38 cellular contexts compared by ENCODE assay signal in the genomic region with DNA sequence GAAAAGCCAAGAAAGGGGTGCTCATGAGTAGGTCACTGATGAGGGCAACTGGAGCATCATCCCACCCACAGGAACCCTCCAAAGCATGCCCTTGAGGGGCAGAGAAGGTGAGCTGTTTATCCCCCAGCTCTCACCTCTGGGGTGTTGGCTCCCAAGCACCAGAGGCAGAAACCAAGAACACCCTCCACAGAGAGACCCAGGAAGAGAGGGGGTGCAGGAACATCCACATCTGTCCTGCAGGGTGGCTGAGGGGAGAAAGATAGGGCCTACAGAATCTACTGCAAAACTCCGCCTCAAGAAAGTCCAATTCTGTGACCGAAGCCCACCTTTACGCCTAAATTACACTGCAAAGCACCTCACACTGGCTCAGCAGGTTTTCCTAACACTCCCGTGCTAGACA.
"Had no signal": no experiment of that assay in that cellular context is flagged by ENCODE, and none has a peak within 500 bp of the region (broad histone marks: within the 10 kb centered on the region; RNA-seq: fewer than 3 reads in every experiment).

No MANE protein-coding gene starts in this region.

- H3K27ac Mint-ChIP-seq: activated naive CD4-positive, alpha-beta T cell treated with anti-CD3 and anti-CD28 coated beads for 36 hours; activated naive CD4-positive, alpha-beta T cell treated with anti-CD3 and anti-CD28 coated beads, Interleukin-2, amount 10 ng/mL, durations not matched to agents 7 days and 5 days; activated naive CD4-positive, alpha-beta T cell treated with anti-CD3 and anti-CD28 coated beads, Interleukin-2, amount 50 U/mL, for 24 hours; activated naive CD4-positive, alpha-beta T cell treated with anti-CD3 and anti-CD28 coated beads, Interleukin-2, amount 50 U/mL, for 72 hours; activated naive CD8-positive, alpha-beta T cell; activated naive CD8-positive, alpha-beta T cell treated with anti-CD3 and anti-CD28 coated beads for 36 hours; activated naive CD8-positive, alpha-beta T cell treated with anti-CD3 and anti-CD28 coated beads, Interleukin-2, amount 10 ng/mL, durations not matched to agents 7 days and 5 days; activated naive CD8-positive, alpha-beta T cell treated with anti-CD3 and anti-CD28 coated beads, Interleukin-2, amount 50 U/mL, for 24 hours; activated T-cell treated with anti-CD3 and anti-CD28 coated beads, Interleukin-2, amount 50 U/mL, for 24 hours; activated T-cell treated with anti-CD3 and anti-CD28 coated beads, Interleukin-2, amount 50 U/mL, for 72 hours; activated T-helper 1 cell treated with anti-CD3 and anti-CD28 coated beads, Interleukin-12 subunit alpha, Interleukin-12 subunit beta, Interleukin-2, Interleukin-4 antibody, amounts not matched to agents 30 ng/mL and 10 ng/mL and 1 ng/mL, durations not matched to agents 14 hours and 24 hours and 36 hours; activated T-helper 17 cell treated with anti-CD3 and anti-CD28 coated beads, Interleukin-2, amount 50 U/mL, for 72 hours; activated T-helper 2 cell treated with anti-CD3 and anti-CD28 coated beads, Interferon-gamma antibody, Interleukin-2, Interleukin-4, amounts not matched to agents 10 μg/mL and 5 μg/mL and 100 μg/mL, durations not matched to agents 14 hours and 24 hours and 36 hours; brain had no signal

- H3K27me3 Mint-ChIP-seq: activated naive CD8-positive, alpha-beta T cell; activated naive CD8-positive, alpha-beta T cell treated with anti-CD3 and anti-CD28 coated beads for 36 hours; activated naive CD8-positive, alpha-beta T cell treated with anti-CD3 and anti-CD28 coated beads, Interleukin-2, amount 10 ng/mL, durations not matched to agents 7 days and 5 days; activated T-cell treated with anti-CD3 and anti-CD28 coated beads, Interleukin-2, amount 50 U/mL, for 24 hours; activated T-helper 17 cell treated with anti-CD3 and anti-CD28 coated beads, Interleukin-2, amount 50 U/mL, for 72 hours; central memory CD8-positive, alpha-beta T cell had no signal

- H3K4me3 ChIP-seq: adrenal gland, ascending aorta, body of pancreas, breast epithelium, cardiac muscle cell had no signal

- H3K9me3 ChIP-seq: adrenal gland, ascending aorta, body of pancreas, breast epithelium had no signal

- H3K27me3 ChIP-seq: adrenal gland, ascending aorta, body of pancreas, brain microvascular endothelial cell, breast epithelium, cardiac muscle cell had no signal

- H3K4me3 Mint-ChIP-seq: activated naive CD4-positive, alpha-beta T cell treated with anti-CD3 and anti-CD28 coated beads for 36 hours; activated naive CD4-positive, alpha-beta T cell treated with anti-CD3 and anti-CD28 coated beads, Interleukin-2, amount 10 ng/mL, durations not matched to agents 7 days and 5 days; activated naive CD4-positive, alpha-beta T cell treated with anti-CD3 and anti-CD28 coated beads, Interleukin-2, amount 50 U/mL, for 24 hours; activated naive CD8-positive, alpha-beta T cell; activated naive CD8-positive, alpha-beta T cell treated with anti-CD3 and anti-CD28 coated beads for 36 hours; activated naive CD8-positive, alpha-beta T cell treated with anti-CD3 and anti-CD28 coated beads, Interleukin-2, amount 10 ng/mL, durations not matched to agents 7 days and 5 days; activated naive CD8-positive, alpha-beta T cell treated with anti-CD3 and anti-CD28 coated beads, Interleukin-2, amount 50 U/mL, for 24 hours; activated T-cell treated with anti-CD3 and anti-CD28 coated beads, Interleukin-2, amount 50 U/mL, for 24 hours; activated T-cell treated with anti-CD3 and anti-CD28 coated beads, Interleukin-2, amount 50 U/mL, for 4 hours; activated T-cell treated with anti-CD3 and anti-CD28 coated beads, Interleukin-2, amount 50 U/mL, for 72 hours; activated T-helper 1 cell treated with anti-CD3 and anti-CD28 coated beads, Interleukin-12 subunit alpha, Interleukin-12 subunit beta, Interleukin-2, Interleukin-4 antibody, amounts not matched to agents 30 ng/mL and 10 ng/mL and 1 ng/mL, durations not matched to agents 14 hours and 24 hours and 36 hours; activated T-helper 17 cell treated with anti-CD3 and anti-CD28 coated beads, Interleukin-2, amount 50 U/mL, for 72 hours; brain; central memory CD8-positive, alpha-beta T cell had no signal

- H3K27ac ChIP-seq: adrenal gland, ascending aorta, body of pancreas, brain microvascular endothelial cell, breast epithelium, cardiac muscle cell had no signal

- H3K4me1 ChIP-seq: adrenal gland, ascending aorta, body of pancreas, breast epithelium had no signal

- H3K36me3 Mint-ChIP-seq: activated naive CD4-positive, alpha-beta T cell treated with anti-CD3 and anti-CD28 coated beads, Interleukin-2, amount 10 ng/mL, durations not matched to agents 7 days and 5 days; activated naive CD4-positive, alpha-beta T cell treated with anti-CD3 and anti-CD28 coated beads, Interleukin-2, amount 50 U/mL, for 24 hours; activated naive CD8-positive, alpha-beta T cell treated with anti-CD3 and anti-CD28 coated beads for 36 hours; activated naive CD8-positive, alpha-beta T cell treated with anti-CD3 and anti-CD28 coated beads, Interleukin-2, amount 10 ng/mL, durations not matched to agents 7 days and 5 days; brain had no signal

- DNase-seq: activated effector memory CD4-positive, alpha-beta T cell treated with anti-CD3 and anti-CD28 coated beads, Interleukin-2, amount 50 U/mL, for 16 hours; activated effector memory CD4-positive, alpha-beta T cell treated with Interleukin-2 at 50 U/mL for 16 hours; activated gamma-delta T cell; activated gamma-delta T cell treated with Interleukin-2 at 50 U/mL for 16 hours; activated naive CD4-positive, alpha-beta T cell; activated naive CD4-positive, alpha-beta T cell treated with anti-CD3 and anti-CD28 coated beads for 36 hours; activated naive CD4-positive, alpha-beta T cell treated with anti-CD3 and anti-CD28 coated beads, Interleukin-2, amount 10 ng/mL, durations not matched to agents 7 days and 5 days; activated naive CD4-positive, alpha-beta T cell treated with anti-CD3 and anti-CD28 coated beads, Interleukin-2, amount 50 U/mL, for 16 hours; activated naive CD4-positive, alpha-beta T cell treated with Interleukin-2 at 50 U/mL for 16 hours; activated naive CD8-positive, alpha-beta T cell treated with anti-CD3 and anti-CD28 coated beads for 36 hours; activated naive CD8-positive, alpha-beta T cell treated with anti-CD3 and anti-CD28 coated beads, Interleukin-2, amount 10 ng/mL, durations not matched to agents 7 days and 5 days; activated naive CD8-positive, alpha-beta T cell treated with anti-CD3 and anti-CD28 coated beads, Interleukin-2, amount 50 U/mL, for 24 hours; activated T-cell treated with anti-CD3 and anti-CD28 coated beads for 4 hours; activated T-cell treated with anti-CD3 and anti-CD28 coated beads, Interleukin-2, amount 50 U/mL, for 1 hour; activated T-cell treated with anti-CD3 and anti-CD28 coated beads, Interleukin-2, amount 50 U/mL, for 24 hours; activated T-cell treated with anti-CD3 and anti-CD28 coated beads, Interleukin-2, amount 50 U/mL, for 4 hours; activated T-cell treated with anti-CD3 and anti-CD28 coated beads, Interleukin-2, amount 50 U/mL, for 72 hours; adrenal gland; amniotic stem cell; amygdala; anterior cingulate cortex; aorta; body of pancreas; brain microvascular endothelial cell; caudate nucleus; central memory CD4-positive, alpha-beta T cell; cerebellar nuclear complex had no signal

- H3K36me3 ChIP-seq: adrenal gland, brain microvascular endothelial cell, breast epithelium, cardiac muscle cell had no signal

- ATAC-seq: activated naive CD4-positive, alpha-beta T cell treated with anti-CD3 and anti-CD28 coated beads, Interleukin-2, amount 50 U/mL, for 72 hours; activated naive CD8-positive, alpha-beta T cell treated with anti-CD3 and anti-CD28 coated beads, Interleukin-2, amount 50 U/mL, for 24 hours; activated T-cell treated with anti-CD3 and anti-CD28 coated beads, Interleukin-2, amount 50 U/mL, for 4 hours; activated T-cell treated with anti-CD3 and anti-CD28 coated beads, Interleukin-2, amount 50 U/mL, for 72 hours; activated T-helper 17 cell treated with anti-CD3 and anti-CD28 coated beads, Interleukin-2, amount 50 U/mL, for 72 hours; body of pancreas had no signal

- H3K4me1 Mint-ChIP-seq: activated naive CD4-positive, alpha-beta T cell treated with anti-CD3 and anti-CD28 coated beads, Interleukin-2, amount 10 ng/mL, durations not matched to agents 7 days and 5 days; activated naive CD4-positive, alpha-beta T cell treated with anti-CD3 and anti-CD28 coated beads, Interleukin-2, amount 50 U/mL, for 24 hours; activated naive CD8-positive, alpha-beta T cell treated with anti-CD3 and anti-CD28 coated beads, Interleukin-2, amount 50 U/mL, for 24 hours; activated T-helper 17 cell treated with anti-CD3 and anti-CD28 coated beads, Interleukin-2, amount 50 U/mL, for 72 hours had no signal

- H3K9me3 Mint-ChIP-seq: activated naive CD4-positive, alpha-beta T cell treated with anti-CD3 and anti-CD28 coated beads for 36 hours; activated naive CD4-positive, alpha-beta T cell treated with anti-CD3 and anti-CD28 coated beads, Interleukin-2, amount 10 ng/mL, durations not matched to agents 7 days and 5 days; activated naive CD4-positive, alpha-beta T cell treated with anti-CD3 and anti-CD28 coated beads, Interleukin-2, amount 50 U/mL, for 24 hours; activated naive CD4-positive, alpha-beta T cell treated with anti-CD3 and anti-CD28 coated beads, Interleukin-2, amount 50 U/mL, for 72 hours; activated naive CD8-positive, alpha-beta T cell treated with anti-CD3 and anti-CD28 coated beads for 36 hours; activated naive CD8-positive, alpha-beta T cell treated with anti-CD3 and anti-CD28 coated beads, Interleukin-2, amount 10 ng/mL, durations not matched to agents 7 days and 5 days; activated naive CD8-positive, alpha-beta T cell treated with anti-CD3 and anti-CD28 coated beads, Interleukin-2, amount 50 U/mL, for 24 hours; activated T-cell treated with anti-CD3 and anti-CD28 coated beads, Interleukin-2, amount 50 U/mL, for 24 hours; activated T-cell treated with anti-CD3 and anti-CD28 coated beads, Interleukin-2, amount 50 U/mL, for 4 hours; activated T-cell treated with anti-CD3 and anti-CD28 coated beads, Interleukin-2, amount 50 U/mL, for 72 hours; activated T-helper 1 cell treated with anti-CD3 and anti-CD28 coated beads, Interleukin-12 subunit alpha, Interleukin-12 subunit beta, Interleukin-2, Interleukin-4 antibody, amounts not matched to agents 30 ng/mL and 10 ng/mL and 1 ng/mL, durations not matched to agents 14 hours and 24 hours and 36 hours; activated T-helper 17 cell treated with anti-CD3 and anti-CD28 coated beads, Interleukin-2, amount 50 U/mL, for 72 hours; activated T-helper 2 cell treated with anti-CD3 and anti-CD28 coated beads, Interferon-gamma antibody, Interleukin-2, Interleukin-4, amounts not matched to agents 10 μg/mL and 5 μg/mL and 100 μg/mL, durations not matched to agents 14 hours and 24 hours and 36 hours; central memory CD8-positive, alpha-beta T cell had no signal
